27 cellular contexts compared by ENCODE assay signal in the genomic region with DNA sequence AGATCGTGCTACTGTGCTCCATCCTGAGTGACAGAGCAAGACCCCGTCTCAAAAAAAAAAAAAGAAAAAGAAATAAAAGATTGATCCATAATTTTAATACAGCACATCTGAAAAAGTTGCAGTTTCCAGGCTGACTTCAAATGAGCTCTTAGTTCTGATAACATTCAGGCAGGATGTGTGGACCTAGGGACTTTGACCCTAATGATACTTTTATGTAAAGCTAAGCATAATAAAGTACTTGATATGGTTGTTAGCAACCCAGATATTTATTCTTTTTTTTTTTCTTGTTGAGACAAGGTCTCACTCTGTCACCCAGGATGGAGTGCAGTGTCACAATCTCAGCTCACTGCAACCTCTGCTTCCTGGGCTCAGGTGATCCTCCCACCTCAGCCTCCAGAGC.
"Had no signal": no experiment of that assay in that cellular context is flagged by ENCODE, and none has a peak within 500 bp of the region (broad histone marks: within the 10 kb centered on the region; RNA-seq: fewer than 3 reads in every experiment).

No MANE protein-coding gene starts in this region.

- H3K36me3 ChIP-seq: esophagus squamous epithelium, gastrocnemius medialis, heart right ventricle, left lung, lower lobe of right lung had no signal

- H3K4me1 ChIP-seq: esophagus squamous epithelium, gastrocnemius medialis, heart right ventricle, left lung, lower lobe of right lung had no signal

- DNase-seq: cortex of kidney; effector CD8-positive, alpha-beta T cell; effector memory CD8-positive, alpha-beta T cell; endodermal cell; erythroblast; esophagus squamous epithelium; foreskin fibroblast; foreskin melanocyte; gastrocnemius medialis; glutamatergic neuron; head of caudate nucleus; heart right ventricle; hypothalamus; immature natural killer cell; islet precursor cell; kidney; kidney glomerular epithelial cell; left lung; left ventricle myocardium superior; lower lobe of right lung; mesenchymal stem cell had no signal

- H3K4me3 ChIP-seq: esophagus squamous epithelium, gastrocnemius medialis, heart right ventricle, left lung, lower lobe of right lung had no signal

- H3K4me1 Mint-ChIP-seq: mesothelial cell of epicardium had no signal

- FAIRE-seq: colon, endometrium, kidney had no signal

- H3K9me3 Mint-ChIP-seq: dendritic cell treated with granulocyte-macrophage colony-stimulating factor and Interleukin-4, amounts not matched to agents 40 ng/mL and 50 ng/mL, for 4 days had no signal

- H3K27ac Mint-ChIP-seq: dendritic cell treated with granulocyte-macrophage colony-stimulating factor and Interleukin-4, amounts not matched to agents 40 ng/mL and 50 ng/mL, for 4 days; effector memory CD8-positive, alpha-beta T cell; endodermal cell; immature natural killer cell; mesothelial cell of epicardium had no signal

- H3K4me3 Mint-ChIP-seq: dendritic cell treated with granulocyte-macrophage colony-stimulating factor and Interleukin-4, amounts not matched to agents 40 ng/mL and 50 ng/mL, for 4 days; effector memory CD8-positive, alpha-beta T cell; endodermal cell; immature natural killer cell; mesothelial cell of epicardium had no signal

- ATAC-seq: effector memory CD8-positive, alpha-beta T cell; esophagus mucosa; gastrocnemius medialis; heart right ventricle; left lung; left ventricle myocardium superior; lower lobe of right lung had no signal

- H3K9me3 ChIP-seq: gastrocnemius medialis had no signal

- H3K27me3 ChIP-seq: gastrocnemius medialis, left lung had no signal

- H3K36me3 Mint-ChIP-seq: immature natural killer cell, mesothelial cell of epicardium had no signal

- H3K27ac ChIP-seq: epithelial cell of prostate, esophagus squamous epithelium, gastrocnemius medialis, heart right ventricle, left lung, lower lobe of right lung had no signal

- H3K27me3 Mint-ChIP-seq: dendritic cell treated with granulocyte-macrophage colony-stimulating factor and Interleukin-4, amounts not matched to agents 40 ng/mL and 50 ng/mL, for 4 days had no signal
